Comparison of ENCODE assay signal across 30 cellular contexts in the genomic region with DNA sequence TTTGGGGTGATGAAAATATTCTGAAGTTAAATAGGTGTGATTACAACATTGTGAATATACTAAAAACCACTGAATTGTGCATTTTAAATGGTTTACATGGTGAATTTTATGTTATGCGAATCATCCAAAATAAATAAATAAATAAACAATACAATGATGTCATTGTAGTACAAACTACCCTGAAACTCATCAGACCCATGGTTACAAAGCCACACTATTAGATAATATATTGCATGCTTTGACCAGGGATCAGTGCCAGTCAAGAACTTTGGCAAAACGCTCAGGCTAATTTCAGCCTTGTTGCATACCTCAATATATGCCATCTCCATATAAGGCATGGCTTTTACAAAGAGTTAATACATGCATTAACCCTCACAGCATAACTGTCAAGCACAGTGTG. TPM values are rescaled to one million over a fixed set of nuclear protein-coding genes. Genes with fewer than 3 reads are reported as not detected.
DNase-seq lines count a peak whose midpoint lies in the region; ATAC-seq and TF ChIP-seq lines count a peak whose summit lies in the region.
"Had no signal": no experiment of that assay in that cellular context is flagged by ENCODE, and none has a peak within 500 bp of the region (broad histone marks: within the 10 kb centered on the region; RNA-seq: fewer than 3 reads in every experiment).

No MANE protein-coding gene starts in this region.

- H2BK5ac ChIP-seq in IMR-90 (ENCODE audit: low read depth, low read length, poor library complexity, severe bottlenecking) (no peak overlapping the region), trophoblast cell (ENCODE audit: low read depth, low read length, poor library complexity) (peak overlapping the region; percentile 31)

- H2BK120ac ChIP-seq in IMR-90 (ENCODE audit: low read depth, low read length) (no peak overlapping the region), trophoblast cell (ENCODE audit: insufficient read depth, low read length, poor library complexity) (peak overlapping the region; percentile 72)

- DNase-seq in ELR (ENCODE audit: low read depth) (peak; percentile 34), IMR-90 (no peak), epithelial cell of esophagus (ENCODE audit: low read depth) (peak; percentile 15), trophoblast cell (no peak), DMS 273 (lab: John Stamatoyannopoulos, UW; ENCODE audit: unreplicated experiment) (no peak), GM23338 (ENCODE audit: low spot score) (no peak)
- DNase-seq in activated CD8-positive, alpha-beta T cell treated with anti-CD3 and anti-CD28 coated beads, Interleukin-2, amount 10 ng/mL, durations not matched to agents 7 days and 5 days, result no peak
- DNase-seq: activated CD4-positive, alpha-beta T cell treated with anti-CD3 and anti-CD28 coated beads, Interleukin-2, amount 50 U/mL, for 4 hours; activated CD4-positive, CD25-positive, alpha-beta regulatory T cell; activated CD8-positive, alpha-beta memory T cell treated with anti-CD3 and anti-CD28 coated beads, Interleukin-2, amount 50 U/mL, for 48 hours; activated naive CD4-positive, alpha-beta T cell treated with anti-CD3 and anti-CD28 coated beads, Interleukin-2, amount 50 U/mL, for 16 hours; amygdala; DMS 273 treated with DMSO at 0.1 percent for 48 hours; erythroblast; hippocampal formation; Kasumi-1; left colon; mesenchymal stem cell; Peyer's patch; sigmoid colon; SJCRH30; stimulated activated CD4-positive, alpha-beta T cell treated with anti-CD3 and anti-CD28 coated beads, Interleukin-4, amount 100 ng/mL, for 4 hours; substantia nigra; T-cell; upper lobe of right lung had no signal

- in situ Hi-C loops in IMR-90 (cut with MboI; ENCODE audit: low sequenced_read_pairs), result no loop called here

- ATAC-seq in IMR-90 (ENCODE audit: low read depth), result peak; percentile 27; the same call in 1 of the 2 replicates
- no peak for ATAC-seq in activated CD8-positive, alpha-beta T cell treated with anti-CD3 and anti-CD28 coated beads, Interleukin-2, amount 10 ng/mL, durations not matched to agents 7 days and 5 days
- no peak for ATAC-seq in GM23338
- ATAC-seq: activated T-helper 17 cell treated with anti-CD3 and anti-CD28 coated beads, Interleukin-2, amount 50 U/mL, for 72 hours; left colon; stimulated activated memory B cell treated with anti-CD40 and anti-IgM and Interleukin-4, amounts not matched to agents 10 μg/mL and 1 μg/mL and 100 μg/mL, for 72 hours; T-cell had no signal

- H2AFZ ChIP-seq in IMR-90 (replicated peaks; ENCODE audit: low read length, poor library complexity) (no peak overlapping the region), trophoblast cell (ENCODE audit: insufficient read depth, low read length, poor library complexity) (no peak overlapping the region), GM23338 (no peak overlapping the region)
- H2AFZ ChIP-seq: neural progenitor cell had no signal

- H2AK9ac ChIP-seq in IMR-90 (replicated peaks; ENCODE audit: low read depth, low read length, poor library complexity), result no peak overlapping the region

- WGBS in IMR-90 (ENCODE audit: extremely low coverage in 2 of 2, insufficient read length in 1 of 2), 2 experiments, result no CpG with 5 or more reads among the region's 2 CpGs
- no CpG with 5 or more reads among the region's 2 CpGs for WGBS in trophoblast cell (ENCODE audit: extremely low coverage, insufficient coverage, insufficient read length)

- H3K36me3 Mint-ChIP-seq in activated CD8-positive, alpha-beta T cell treated with anti-CD3 and anti-CD28 coated beads, Interleukin-2, amount 10 ng/mL, durations not matched to agents 7 days and 5 days (ENCODE audit: low read depth), result no peaks in the 10 kb centered on the region
- H3K36me3 Mint-ChIP-seq in GM23338 (ENCODE audit: low read depth), result no peaks in the 10 kb centered on the region
- H3K36me3 Mint-ChIP-seq: neural progenitor cell; stimulated activated memory B cell treated with anti-CD40 and anti-IgM and Interleukin-4, amounts not matched to agents 10 μg/mL and 1 μg/mL and 100 μg/mL, for 72 hours; T-cell had no signal

- H3K36me3 ChIP-seq in IMR-90 (ENCODE audit: control insufficient read depth, insufficient read depth, low read length), result no peaks in the 10 kb centered on the region
- no peaks in the 10 kb centered on the region for H3K36me3 ChIP-seq in trophoblast cell (ENCODE audit: control insufficient read depth in 1 of 2, insufficient read depth in 2 of 2, low read length in 2 of 2)
- no peaks in the 10 kb centered on the region for H3K36me3 ChIP-seq in GM23338 (ENCODE audit: insufficient read depth)
- H3K36me3 ChIP-seq: HAP-1, neural progenitor cell, Peyer's patch, sigmoid colon, SJCRH30, upper lobe of right lung had no signal

- no peaks in the 10 kb centered on the region for H3K9me3 Mint-ChIP-seq in activated CD8-positive, alpha-beta T cell treated with anti-CD3 and anti-CD28 coated beads, Interleukin-2, amount 10 ng/mL, durations not matched to agents 7 days and 5 days (ENCODE audit: insufficient read depth)
- peaks cover 2% of the 10 kb centered on the region; the same call in 1 of the 3 replicates for H3K9me3 Mint-ChIP-seq in GM23338
- H3K9me3 Mint-ChIP-seq: activated T-helper 17 cell treated with anti-CD3 and anti-CD28 coated beads, Interleukin-2, amount 50 U/mL, for 72 hours; stimulated activated memory B cell treated with anti-CD40 and anti-IgM and Interleukin-4, amounts not matched to agents 10 μg/mL and 1 μg/mL and 100 μg/mL, for 72 hours; T-cell had no signal

- TF ChIP-seq CTCF in IMR-90 (conservative IDR thresholded peaks at IDR 0.05; ENCODE audit: low read depth, low read length) (no peak), epithelial cell of esophagus (IDR thresholded peaks at IDR 0.05; ENCODE audit: insufficient read depth, low read depth, low read length, missing control alignments) (no peak), GM23338 (conservative IDR thresholded peaks at IDR 0.05; ENCODE audit: low read depth in 2 of 2) (no peak)

- no peak overlapping the region for H4K91ac ChIP-seq in IMR-90 (ENCODE audit: insufficient read depth, low read depth, low read length)
- peak overlapping the region; percentile 51 for H4K91ac ChIP-seq in trophoblast cell (ENCODE audit: low read depth, low read length)

- no peak overlapping the region for H3K4me3 Mint-ChIP-seq in activated CD8-positive, alpha-beta T cell treated with anti-CD3 and anti-CD28 coated beads, Interleukin-2, amount 10 ng/mL, durations not matched to agents 7 days and 5 days
- no peak overlapping the region for H3K4me3 Mint-ChIP-seq in GM23338
- H3K4me3 Mint-ChIP-seq: activated T-helper 17 cell treated with anti-CD3 and anti-CD28 coated beads, Interleukin-2, amount 50 U/mL, for 72 hours; neural progenitor cell; stimulated activated memory B cell treated with anti-CD40 and anti-IgM and Interleukin-4, amounts not matched to agents 10 μg/mL and 1 μg/mL and 100 μg/mL, for 72 hours; T-cell had no signal

- H3K4me3 ChIP-seq in IMR-90 (ENCODE audit: insufficient read depth, low read depth, low read length), result no peak overlapping the region
- no peak overlapping the region for H3K4me3 ChIP-seq in epithelial cell of esophagus (ENCODE audit: low read length)
- H3K4me3 ChIP-seq in trophoblast cell (ENCODE audit: low read depth, low read length), result no peak overlapping the region
- H3K4me3 ChIP-seq in GM23338, result no peak overlapping the region
- H3K4me3 ChIP-seq: HAP-1, neural progenitor cell, Peyer's patch, sigmoid colon, SJCRH30, upper lobe of right lung had no signal

- no peak for TF ChIP-seq RAD21 in IMR-90 (IDR thresholded peaks at IDR 0.05; ENCODE audit: low read length)

- H2AK5ac ChIP-seq in IMR-90 (ENCODE audit: low read depth, low read length), result no peak overlapping the region
- H2AK5ac ChIP-seq in trophoblast cell (ENCODE audit: low read length), result no peak overlapping the region

- H3K23ac ChIP-seq in IMR-90 (ENCODE audit: low read depth, low read length) (no peak overlapping the region), trophoblast cell (ENCODE audit: low read length) (no peak overlapping the region)

- no peak overlapping the region for H3K56ac ChIP-seq in IMR-90 (ENCODE audit: extremely low read depth, insufficient read depth, low read length)

- POLR2A ChIA-PET in IMR-90 (lab: Charles Lee; ENCODE audit: unreplicated experiment), result no interaction called here
- POLR2A ChIA-PET in activated CD8-positive, alpha-beta T cell treated with anti-CD3 and anti-CD28 coated beads, Interleukin-2, amount 10 ng/mL, durations not matched to agents 7 days and 5 days (lab: Charles Lee), result no interaction called here

- H3K9me3 ChIP-seq in IMR-90 (ENCODE audit: control insufficient read depth, insufficient read depth, low read length), result no peaks in the 10 kb centered on the region
- H3K9me3 ChIP-seq in trophoblast cell (ENCODE audit: insufficient read depth, low read depth, low read length), result no peaks in the 10 kb centered on the region
- H3K9me3 ChIP-seq: HAP-1, Peyer's patch, sigmoid colon, SJCRH30, upper lobe of right lung had no signal

- no peak overlapping the region for H4K12ac ChIP-seq in trophoblast cell (ENCODE audit: low read depth, low read length)

- TF ChIP-seq POLR2A in IMR-90 (IDR thresholded peaks at IDR 0.05; ENCODE audit: low read depth, low read length), result no peak

- H3K27me3 Mint-ChIP-seq in activated CD8-positive, alpha-beta T cell treated with anti-CD3 and anti-CD28 coated beads, Interleukin-2, amount 10 ng/mL, durations not matched to agents 7 days and 5 days (ENCODE audit: low read depth), result no peaks in the 10 kb centered on the region
- peaks cover 4% of the 10 kb centered on the region for H3K27me3 Mint-ChIP-seq in GM23338 (ENCODE audit: insufficient read depth, low read depth, poor library complexity)
- H3K27me3 Mint-ChIP-seq: activated T-helper 17 cell treated with anti-CD3 and anti-CD28 coated beads, Interleukin-2, amount 50 U/mL, for 72 hours; progenitor cell of endocrine pancreas; stimulated activated memory B cell treated with anti-CD40 and anti-IgM and Interleukin-4, amounts not matched to agents 10 μg/mL and 1 μg/mL and 100 μg/mL, for 72 hours; T-cell had no signal

- no peak overlapping the region for H3K27ac Mint-ChIP-seq in activated CD8-positive, alpha-beta T cell treated with anti-CD3 and anti-CD28 coated beads, Interleukin-2, amount 10 ng/mL, durations not matched to agents 7 days and 5 days
- no peak overlapping the region for H3K27ac Mint-ChIP-seq in GM23338
- H3K27ac Mint-ChIP-seq: activated T-helper 17 cell treated with anti-CD3 and anti-CD28 coated beads, Interleukin-2, amount 50 U/mL, for 72 hours; neural progenitor cell; progenitor cell of endocrine pancreas; stimulated activated memory B cell treated with anti-CD40 and anti-IgM and Interleukin-4, amounts not matched to agents 10 μg/mL and 1 μg/mL and 100 μg/mL, for 72 hours; T-cell had no signal

- H3K79me2 ChIP-seq in trophoblast cell (ENCODE audit: control insufficient read depth, insufficient read depth, low read length, poor library complexity), result no peaks in the 10 kb centered on the region
- no peaks in the 10 kb centered on the region for H3K79me2 ChIP-seq in GM23338 (replicated peaks; ENCODE audit: insufficient read depth)

- intact Hi-C loops in IMR-90 (cut with micrococcal nuclease), result no loop called here

- H3K79me1 ChIP-seq in IMR-90 (ENCODE audit: low read depth in 1 of 2, low read length in 2 of 2) (no peaks in the 10 kb centered on the region), trophoblast cell (ENCODE audit: low read length) (peaks cover 3% of the 10 kb centered on the region)

- H3K4me2 ChIP-seq in IMR-90 (ENCODE audit: low read depth, low read length), result no peak overlapping the region
- H3K4me2 ChIP-seq in trophoblast cell (ENCODE audit: low read length), result no peak overlapping the region
- no peak overlapping the region for H3K4me2 ChIP-seq in GM23338
- H3K4me2 ChIP-seq: neural progenitor cell had no signal

- no peak overlapping the region for H2BK20ac ChIP-seq in IMR-90 (ENCODE audit: low read depth, low read length)

- H3K18ac ChIP-seq in IMR-90 (ENCODE audit: low read depth, low read length) (no peak overlapping the region), trophoblast cell (ENCODE audit: low read length) (peak overlapping the region; percentile 59)

- no peaks in the 10 kb centered on the region for H3K9me1 ChIP-seq in IMR-90 (ENCODE audit: insufficient read depth, low read length)

- no peak overlapping the region for H3K9ac ChIP-seq in IMR-90 (ENCODE audit: low read depth, low read length)
- H3K9ac ChIP-seq in trophoblast cell (ENCODE audit: low read length), result no peak overlapping the region
- H3K9ac ChIP-seq: neural progenitor cell had no signal

- H3K27me3 ChIP-seq in IMR-90 (ENCODE audit: control insufficient read depth, insufficient read depth, low read length) (no peaks in the 10 kb centered on the region), trophoblast cell (ENCODE audit: insufficient read depth, low read length) (no peaks in the 10 kb centered on the region), GM23338 (ENCODE audit: insufficient read depth) (no peaks in the 10 kb centered on the region)
- H3K27me3 ChIP-seq: neural progenitor cell, Peyer's patch, sigmoid colon, SJCRH30, upper lobe of right lung had no signal

- H3K27ac ChIP-seq in IMR-90 (ENCODE audit: insufficient read depth, low read length), result no peak overlapping the region
- H3K27ac ChIP-seq in trophoblast cell (ENCODE audit: low read depth, low read length), result peak overlapping the region; percentile 41
- H3K27ac ChIP-seq in GM23338 (ENCODE audit: low read depth), result no peak overlapping the region
- H3K27ac ChIP-seq: neural progenitor cell, Peyer's patch, sigmoid colon, SJCRH30, upper lobe of right lung had no signal

- CTCF ChIA-PET in IMR-90 (lab: Yijun Ruan, JAX), result interaction anchor here (0.5 kb wide), 1 partner anchor 36 kb away, joined by 3 read pairs; no protein-coding TSS in a partner anchor
- CTCF ChIA-PET in activated CD8-positive, alpha-beta T cell treated with anti-CD3 and anti-CD28 coated beads, Interleukin-2, amount 10 ng/mL, durations not matched to agents 7 days and 5 days (lab: Charles Lee), result no interaction called here

- H4K5ac ChIP-seq in IMR-90 (ENCODE audit: low read depth, low read length), result 0 out of 2 replicates have a peak overlapping the region, but pooled peaks have one; percentile 9

- no peak overlapping the region for H4K8ac ChIP-seq in IMR-90 (ENCODE audit: low read depth in 2 of 2, low read length in 2 of 2)
- peak overlapping the region; percentile 54 for H4K8ac ChIP-seq in trophoblast cell (ENCODE audit: low read depth, low read length)

- no peaks in the 10 kb centered on the region for H3K9me2 ChIP-seq in GM23338 (ENCODE audit: insufficient read depth)

- H3K4me1 Mint-ChIP-seq in activated CD8-positive, alpha-beta T cell treated with anti-CD3 and anti-CD28 coated beads, Interleukin-2, amount 10 ng/mL, durations not matched to agents 7 days and 5 days (ENCODE audit: low read depth), result no peaks in the 10 kb centered on the region
- H3K4me1 Mint-ChIP-seq in GM23338, result peaks cover 2% of the 10 kb centered on the region; the same call in 2 of the 3 replicates
- H3K4me1 Mint-ChIP-seq: activated T-helper 17 cell treated with anti-CD3 and anti-CD28 coated beads, Interleukin-2, amount 50 U/mL, for 72 hours; neural progenitor cell; T-cell had no signal

- dilution Hi-C loops in IMR-90 (cut with HindIII; ENCODE audit: low sequenced_read_pairs, unreplicated experiment), result no loop called here

- no TSS peak for BruUV-seq in IMR-90 (replicated peaks; lab: Mats Ljungman, UMichigan)

- H2BK15ac ChIP-seq in IMR-90 (ENCODE audit: low read depth, low read length), result no peak overlapping the region

- no peaks in the 10 kb centered on the region for H4K20me1 ChIP-seq in IMR-90 (ENCODE audit: insufficient read depth, low read length)
- H4K20me1 ChIP-seq in GM23338 (replicated peaks; ENCODE audit: insufficient read depth), result no peaks in the 10 kb centered on the region

- no peaks in the 10 kb centered on the region for H3F3A ChIP-seq in GM23338 (replicated peaks; ENCODE audit: low read depth)

- H3K4me1 ChIP-seq in IMR-90 (ENCODE audit: control insufficient read depth, insufficient read depth, low read length) (peaks cover 3% of the 10 kb centered on the region; the same call in 1 of the 2 replicates), trophoblast cell (ENCODE audit: control insufficient read depth in 1 of 2, insufficient read depth in 2 of 2, low read length in 2 of 2) (peaks cover 0 to 4% of the 10 kb centered on the region in 2 experiments), GM23338 (ENCODE audit: insufficient read depth) (no peaks in the 10 kb centered on the region)
- H3K4me1 ChIP-seq: HAP-1, neural progenitor cell, Peyer's patch, sigmoid colon, SJCRH30, upper lobe of right lung had no signal

- H2BK12ac ChIP-seq in trophoblast cell (ENCODE audit: low read length), result no peak overlapping the region

- H3K4ac ChIP-seq in IMR-90 (ENCODE audit: low read depth, low read length) (no peak overlapping the region), trophoblast cell (ENCODE audit: low read depth, low read length) (no peak overlapping the region)

- no peak overlapping the region for H3K14ac ChIP-seq in IMR-90 (replicated peaks; ENCODE audit: low read depth, low read length)
- peak overlapping the region; percentile 25 for H3K14ac ChIP-seq in trophoblast cell (ENCODE audit: low read length)

RNA-seq across cellular contexts. Expression of a gene that starts 45.5 kb away (rescaled TPM):
- total RNA-seq in IMR-90 (2012; rRNA removed), result 17.4 and 30.0 TPM in 2 replicates
- polyA plus RNA-seq in IMR-90 (2012; rRNA removed), result 8.1 and 8.9 TPM in 2 replicates
- polyA plus RNA-seq in IMR-90 (2012; cell fraction: cytosol; rRNA removed), result 3.2 and 5.2 TPM in 2 replicates
- polyA plus RNA-seq in IMR-90 (2012; cell fraction: nucleus; rRNA removed; ENCODE audit: low replicate concordance), result 3.6 and 14.6 TPM in 2 replicates
- 29.1 and 30.0 TPM in 2 replicates for polyA plus RNA-seq in trophoblast cell (2013)
- 10 to 100 TPM; 33.9 to 38.0 TPM for total RNA-seq in activated CD8-positive, alpha-beta T cell treated with anti-CD3 and anti-CD28 coated beads, Interleukin-2, amount 10 ng/mL, durations not matched to agents 7 days and 5 days
- 25.5 and 34.7 TPM in 2 replicates for total RNA-seq in GM23338 (2014; rRNA removed; shearing (Covaris generic))
- 12.8 and 15.6 TPM in 2 replicates for polyA plus RNA-seq in GM23338 (2016; fragmentation: Nextera tagmentation; extraction: Ambion mirVana)

Comparison
In these comparisons a context has a peak if more than half of its experiments do, and no peak if none do; other contexts are left out.
1. DNase-seq: peak in ELR (single experiment) and epithelial cell of esophagus (single experiment); none in IMR-90 (single experiment), trophoblast cell (0 of 2), DMS 273 (single experiment), activated CD8-positive, alpha-beta T cell treated with anti-CD3 and anti-CD28 coated beads, Interleukin-2, amount 10 ng/mL, durations not matched to agents 7 days and 5 days (single experiment) and GM23338 (single experiment).